1 cellular context compared by ENCODE assay signal in the genomic region with DNA sequence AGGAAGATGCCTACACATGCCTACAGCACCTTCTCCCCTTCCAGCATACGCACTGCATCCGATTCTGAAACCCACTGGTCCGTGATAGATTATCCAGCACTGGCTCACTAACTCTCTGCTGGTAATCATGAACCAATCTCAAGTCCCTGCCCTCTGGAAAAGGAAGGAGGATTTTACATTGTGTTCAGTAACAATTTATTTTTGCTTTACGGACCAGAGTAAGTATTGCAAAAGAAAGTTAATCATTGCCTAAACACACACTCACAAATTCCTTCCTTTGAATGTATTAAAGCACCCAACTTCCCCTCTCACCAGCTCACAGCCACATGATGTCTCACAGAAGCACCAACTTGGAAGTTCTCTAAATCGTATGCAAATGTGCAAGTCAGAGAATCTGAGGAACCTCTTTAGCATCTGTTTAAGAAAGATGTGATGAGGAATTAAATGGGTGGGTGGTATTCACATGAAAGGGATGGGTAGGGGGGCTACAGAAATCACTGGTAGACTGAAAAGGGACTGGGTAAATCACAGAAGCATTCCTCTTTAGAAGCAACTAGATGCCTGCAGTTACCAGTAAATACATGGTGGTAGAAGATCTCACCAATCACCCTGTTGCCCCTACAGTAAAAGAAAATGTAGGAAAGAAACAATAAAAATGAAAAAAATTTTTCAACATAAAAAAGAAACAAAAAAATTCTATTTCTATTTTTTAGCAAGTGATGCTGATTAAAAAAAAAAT.
TF ChIP-seq lines count a peak whose summit lies in the region.

No MANE protein-coding gene starts in this region.

TF ChIP-seq in GM12878, 131 proteins besides CTCF, POLR2A, EP300 and RAD21 (continued from another document):
- TF ChIP-seq GATAD2B (conservative IDR thresholded peaks at IDR 0.05; ENCODE audit: low read depth) (0 out of 2 replicates have a peak, but pooled peaks have one; percentile 27), BMI1 (IDR thresholded peaks at IDR 0.05; ENCODE audit: borderline replicate concordance) (peak; percentile 33; the same call in 1 of the 2 replicates), RAD51 (IDR thresholded peaks at IDR 0.05) (peak; percentile 40), IKZF2 (IDR thresholded peaks at IDR 0.05) (peak in 1 of 2 experiments; percentile 40; a peak in 2 of 4 replicates), DPF2 (IDR thresholded peaks at IDR 0.05) (0 out of 2 replicates have a peak, but pooled peaks have one; percentile 51), RB1 (IDR thresholded peaks at IDR 0.05; ENCODE audit: borderline replicate concordance) (no peak), NBN (IDR thresholded peaks at IDR 0.05) (0 out of 2 replicates have a peak, but pooled peaks have one; percentile 28), REST (IDR thresholded peaks at IDR 0.05; ENCODE audit: low read depth, low read length) (no peak)
